In the genomic region with DNA sequence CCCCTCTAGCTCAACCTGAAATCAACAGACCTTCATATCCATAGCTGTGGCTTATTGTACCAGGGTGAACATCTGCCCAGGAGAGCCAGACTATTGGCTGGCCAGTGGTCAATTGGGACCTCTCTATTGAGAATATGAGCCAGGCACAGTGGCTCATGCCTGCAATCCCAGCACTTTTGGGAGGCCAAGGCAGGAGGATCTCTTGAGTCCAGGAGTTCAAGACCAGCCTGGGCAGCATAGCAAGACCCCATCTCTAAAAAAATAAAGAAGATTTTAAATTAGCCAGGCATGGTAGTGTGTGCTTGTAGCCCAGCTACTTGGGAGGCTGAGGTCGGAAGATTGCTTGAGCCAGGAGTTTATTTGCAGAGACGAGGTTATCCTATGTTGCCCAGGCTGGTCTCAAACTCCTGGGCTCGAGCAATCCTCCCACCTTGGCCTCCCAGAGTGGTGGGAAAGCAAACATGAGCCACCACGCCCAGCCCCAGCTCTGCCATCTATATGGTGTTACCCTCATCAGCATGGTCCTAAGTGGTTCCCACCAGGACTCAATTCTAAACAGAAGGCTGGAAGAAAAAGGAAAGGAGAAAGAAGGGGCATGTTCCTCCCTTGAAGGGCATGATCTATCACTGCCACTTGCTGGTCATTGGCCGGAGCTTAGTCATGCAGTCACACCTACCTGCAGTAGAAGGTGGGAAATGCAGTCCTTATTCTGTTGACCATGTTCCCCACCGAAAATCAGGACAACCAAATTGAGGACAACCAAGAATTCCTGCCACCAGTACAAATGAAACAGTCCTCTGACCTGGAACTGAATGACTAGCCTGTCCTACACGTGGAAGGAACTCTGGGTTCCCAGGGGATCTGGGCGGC, we compare ENCODE assay signal across 26 cellular contexts. TPM values are rescaled to one million over a fixed set of nuclear protein-coding genes. Genes with fewer than 3 reads are reported as not detected.
DNase-seq lines count a peak whose midpoint lies in the region; ATAC-seq, FAIRE-seq and TF ChIP-seq lines count a peak whose summit lies in the region.
"Had no signal": no experiment of that assay in that cellular context is flagged by ENCODE, and none has a peak within 500 bp of the region (broad histone marks: within the 10 kb centered on the region; RNA-seq: fewer than 3 reads in every experiment).

No MANE protein-coding gene starts in this region.

- FAIRE-seq in K562 (lab: Jason Lieb, UNC) (no peak), HepG2 (lab: Jason Lieb, UNC) (no peak)
- FAIRE-seq: A204.1, D721Med, GM12878, GM19239 had no signal

- no peak for DNase-seq in K562 (ENCODE audit: extremely low read depth in 1 of 4, low spot score in 3 of 4)
- no peak for DNase-seq in HepG2 (ENCODE audit: low spot score)
- peak; percentile 66 for DNase-seq in posterior vena cava (ENCODE audit: low spot score)
- no peak for DNase-seq in effector memory CD8-positive, alpha-beta T cell
- no peak for DNase-seq in globus pallidus (ENCODE audit: low spot score)
- DNase-seq in activated naive CD4-positive, alpha-beta T cell treated with anti-CD3 and anti-CD28 coated beads, Interleukin-2, amount 50 U/mL, for 16 hours = no peak
- DNase-seq in stimulated activated CD4-positive, alpha-beta T cell treated with anti-CD3 and anti-CD28 coated beads, Interleukin-4, amount 100 ng/mL, for 24 hours = no peak
- DNase-seq: CD4-positive, alpha-beta T cell; CD8-positive, alpha-beta memory T cell; DMS 273 treated with DMSO at 0.1 percent for 48 hours; DMS79; EL; GDM1; H9; HFFc6 had no signal

- H3K4me1 ChIP-seq in HEK293 (ENCODE audit: control insufficient read depth, insufficient read depth, low read length) (no peaks in the 10 kb centered on the region), K562 (replicated peaks in 1 of 2; ENCODE audit: control insufficient read depth in 2 of 2, insufficient read depth in 2 of 2, low read length in 2 of 2) (peaks cover 24 to 42% of the 10 kb centered on the region in 2 experiments), HepG2 (ENCODE audit: insufficient read depth, low read length) (peaks cover 79% of the 10 kb centered on the region)

- H2AFZ ChIP-seq in K562 (ENCODE audit: low read depth, low read length) (no peak overlapping the region), HepG2 (ENCODE audit: low read length) (no peak overlapping the region)
- H2AFZ ChIP-seq: GM23338 had no signal

- POLR2A ChIA-PET in HEK293 (lab: Yijun Ruan, JAX) = no interaction called here
- POLR2A ChIA-PET in K562 (lab: Yijun Ruan, JAX) = interaction anchor here (1.4 kb wide), 1 partner anchor 11 kb away, joined by 6 read pairs; no protein-coding TSS in a partner anchor
- POLR2A ChIA-PET in HepG2 (lab: Yijun Ruan, JAX) = interaction anchor here (0.7 to 3.8 kb wide), 19 partner anchors 9 to 362 kb away, joined by 3 to 56 read pairs (median 6); partner anchors contain the start of genes ARPC3 and C12orf76

- TF ChIP-seq POLR2A in K562 (conservative IDR thresholded peaks at IDR 0.05) = no peak
- no peak for TF ChIP-seq POLR2A in HepG2 (IDR thresholded peaks at IDR 0.05; ENCODE audit: insufficient read depth in 1 of 2, low read depth in 2 of 2, low read length in 2 of 2)

- H3K27me3 Mint-ChIP-seq in effector memory CD8-positive, alpha-beta T cell = peaks cover 21 to 42% of the 10 kb centered on the region in 2 donors

- H3K4me1 Mint-ChIP-seq in effector memory CD8-positive, alpha-beta T cell (ENCODE audit: low read depth in 2 of 2) = no peaks in the 10 kb centered on the region
- H3K4me1 Mint-ChIP-seq: CD8-positive, alpha-beta memory T cell; GM23338; H9 had no signal

- no peaks in the 10 kb centered on the region for H3K9me3 ChIP-seq in HEK293 (ENCODE audit: control insufficient read depth, insufficient read depth, low read depth, low read length)
- no peaks in the 10 kb centered on the region; the same call in 1 of the 2 replicates for H3K9me3 ChIP-seq in K562 (replicated peaks; ENCODE audit: control insufficient read depth, insufficient read depth, low read depth, low read length)
- H3K9me3 ChIP-seq in HepG2 (ENCODE audit: low read length) = no peaks in the 10 kb centered on the region
- H3K9me3 ChIP-seq: BLaER1 had no signal

- no peak for TF ChIP-seq EP300 in K562 (IDR thresholded peaks at IDR 0.05; ENCODE audit: low read length)
- no peak for TF ChIP-seq EP300 in HepG2 (IDR thresholded peaks at IDR 0.05; ENCODE audit: low read depth in 2 of 2, low read length in 2 of 2)
- TF ChIP-seq EP300 in HepG2 (CRISPR knock-in tag; IDR thresholded peaks at IDR 0.05; ENCODE audit: borderline replicate concordance) = no peak

- no peaks in the 10 kb centered on the region for H3K36me3 ChIP-seq in HEK293 (ENCODE audit: control insufficient read depth in 2 of 2, insufficient read depth in 1 of 2, low read length in 2 of 2)
- H3K36me3 ChIP-seq in K562 (ENCODE audit: control insufficient read depth, insufficient read depth, low read length) = no peaks in the 10 kb centered on the region
- no peaks in the 10 kb centered on the region for H3K36me3 ChIP-seq in HepG2 (replicated peaks in 1 of 2; ENCODE audit: control insufficient read depth in 1 of 2, insufficient read depth in 2 of 2, low read length in 2 of 2)
- H3K36me3 ChIP-seq: BLaER1 had no signal

- CTCF ChIA-PET in HEK293 (lab: Yijun Ruan, JAX) = interaction anchor here (0.6 to 1.8 kb wide), 7 partner anchors 11 to 868 kb away, joined by 3 to 11 read pairs (median 3); no protein-coding TSS in a partner anchor
- CTCF ChIA-PET in K562 (lab: Yijun Ruan, JAX; ENCODE audit: low intra/inter-chr PET ratio) = interaction anchor here (0.5 kb wide), 1 partner anchor 18 kb away, joined by 3 read pairs; no protein-coding TSS in a partner anchor
- CTCF ChIA-PET in HepG2 (lab: Yijun Ruan, JAX; ENCODE audit: low intra/inter-chr PET ratio, low total read pairs) = interaction anchor here (1.3 to 1.8 kb wide), 2 partner anchors 10 to 47 kb away, joined by 3 read pairs; no protein-coding TSS in a partner anchor

- TF ChIP-seq CTCF in HEK293 (tag by site-specific recombination; IDR thresholded peaks at IDR 0.05) (no peak), K562 (IDR thresholded peaks at IDR 0.05 in 2 of 3, conservative IDR thresholded peaks at IDR 0.05 in 1 of 3; ENCODE audit: insufficient read depth in 2 of 3, low read depth in 1 of 3, low read length in 3 of 3) (0 out of 6 replicates have a peak, but pooled peaks of 1 of the 3 experiments have one; percentile 12), HepG2 (CRISPR knock-in tag; IDR thresholded peaks at IDR 0.05) (peak; percentile 42)

- H3K27ac ChIP-seq in HEK293 (ENCODE audit: extremely low read depth, low read depth, low read length) = no peak overlapping the region
- no peak overlapping the region for H3K27ac ChIP-seq in K562 (ENCODE audit: extremely low read depth, low read depth, low read length)
- peak overlapping the region; percentile 92 for H3K27ac ChIP-seq in HepG2 (ENCODE audit: extremely low read length, insufficient read depth, low read length)
- H3K27ac ChIP-seq: 22Rv1, BLaER1, C4-2B had no signal

- ATAC-seq in K562 = no peak
- no peak; the same call in 2 of the 3 replicates for ATAC-seq in HepG2
- no peak for ATAC-seq in effector memory CD8-positive, alpha-beta T cell (replicated peaks)
- ATAC-seq: GM12878, GM23338, HCT116 had no signal

- in situ Hi-C loops in K562 (cut with MboI) = loop anchor here (10.0 kb wide), 1 partner anchor 504 kb away; no protein-coding TSS in a partner anchor
- in situ Hi-C loops in HepG2 (cut with HindIII; ENCODE audit: extremely low pct_ligation_motif_present, low pct_unique_long_range_greater_than_20kb) = no loop called here

- no peak overlapping the region for H3K27ac Mint-ChIP-seq in effector memory CD8-positive, alpha-beta T cell
- H3K27ac Mint-ChIP-seq: B cell; CD4-positive, alpha-beta T cell; CD8-positive, alpha-beta memory T cell; GM23338; H9; HFFc6 had no signal

- intact Hi-C loops in K562 (cut with micrococcal nuclease) (no loop called here), HepG2 (cut with micrococcal nuclease; ENCODE audit: unreplicated experiment) (loop anchor here (2.0 kb wide), 1 partner anchor 52 kb away; no protein-coding TSS in a partner anchor), posterior vena cava (cut with DNase I) (no loop called here)

- no peaks in the 10 kb centered on the region for H3K36me3 Mint-ChIP-seq in effector memory CD8-positive, alpha-beta T cell (ENCODE audit: insufficient read depth)

- no peak overlapping the region for H3K4me2 ChIP-seq in K562 (ENCODE audit: insufficient read depth, low read length)
- peak overlapping the region; percentile 71 for H3K4me2 ChIP-seq in HepG2 (ENCODE audit: low read depth, low read length)
- H3K4me2 ChIP-seq: BLaER1, GM23338 had no signal

- H3K27me3 ChIP-seq in K562 (ENCODE audit: control insufficient read depth in 2 of 2, insufficient read depth in 2 of 2, low read length in 2 of 2) (no peaks in the 10 kb centered on the region), HepG2 (ENCODE audit: control insufficient read depth in 1 of 2, insufficient read depth in 2 of 2, low read length in 2 of 2) (no peaks in the 10 kb centered on the region)
- H3K27me3 ChIP-seq: BLaER1 had no signal

- H3K4me3 Mint-ChIP-seq in effector memory CD8-positive, alpha-beta T cell = no peak overlapping the region
- H3K4me3 Mint-ChIP-seq: B cell; CD4-positive, alpha-beta T cell; CD8-positive, alpha-beta memory T cell; GM23338; H9; HFFc6 had no signal

- no peaks in the 10 kb centered on the region for H3K9me3 Mint-ChIP-seq in effector memory CD8-positive, alpha-beta T cell
- H3K9me3 Mint-ChIP-seq: CD4-positive, alpha-beta T cell; CD8-positive, alpha-beta memory T cell; GM23338; H9; HFFc6 had no signal

- H3K9me1 ChIP-seq in K562 (ENCODE audit: control insufficient read depth, insufficient read depth, low read length) = no peaks in the 10 kb centered on the region

- no TSS peak for BruUV-seq in K562 (replicated peaks; lab: Mats Ljungman, UMichigan)
- BruUV-seq in HepG2 (replicated peaks; lab: Mats Ljungman, UMichigan) = TSS peak; percentile 93

- H4K20me1 ChIP-seq in K562 (replicated peaks; ENCODE audit: control insufficient read depth, insufficient read depth, low read length) (no peaks in the 10 kb centered on the region), HepG2 (ENCODE audit: insufficient read depth, low read length) (no peaks in the 10 kb centered on the region)
- H4K20me1 ChIP-seq: BLaER1 had no signal

- H3K79me2 ChIP-seq in K562 (ENCODE audit: control insufficient read depth, insufficient read depth, low read length) (no peaks in the 10 kb centered on the region), HepG2 (ENCODE audit: insufficient read depth, low read length) (no peaks in the 10 kb centered on the region)

- H3K9ac ChIP-seq in K562 (ENCODE audit: insufficient read depth in 1 of 2, low read depth in 2 of 2, low read length in 2 of 2) = no peak overlapping the region; a peak in 1 of 4 replicates
- H3K9ac ChIP-seq in HepG2 (ENCODE audit: insufficient read depth, low read depth, low read length) = peak overlapping the region; percentile 60
- H3K9ac ChIP-seq: BLaER1 had no signal

- TF ChIP-seq RAD21 in K562 (CRISPR knock-in tag; conservative IDR thresholded peaks at IDR 0.05 in 1 of 2, IDR thresholded peaks at IDR 0.05 in 1 of 2) (no peak), HepG2 (CRISPR knock-in tag; IDR thresholded peaks at IDR 0.05) (no peak)

- WGBS in K562 (ENCODE audit: insufficient coverage, low coverage, missing lambda C conversion rate) = 57% methylated on average over 8 of the region's 8 CpGs
- WGBS in HepG2 (ENCODE audit: low lambda C conversion rate) = 39% methylated on average over 8 of the region's 8 CpGs

- H3K4me3 ChIP-seq in HEK293 (ENCODE audit: low read depth, low read length) (no peak overlapping the region), K562 (no peak overlapping the region), HepG2 (replicated peaks in 1 of 3; ENCODE audit: insufficient read depth in 1 of 3, low read depth in 2 of 3, low read length in 3 of 3) (peak overlapping the region in 2 of 3 experiments; percentile 19 to 31; a peak in 3 of 6 replicates)
- H3K4me3 ChIP-seq: BLaER1, GM12878, GM23338 had no signal

RNA-seq across cellular contexts. Expression of gene IFT81, which starts 33.7 kb away (rescaled TPM):
- total RNA-seq in K562 (2011; cell fraction: chromatin; rRNA removed; ENCODE audit: low replicate concordance) = 5.5 and 19.3 TPM in 2 replicates
- total RNA-seq in K562 (2011; cell fraction: nucleolus; rRNA removed) = 2.5 and 4.1 TPM in 2 replicates
- 5.0 and 8.4 TPM in 2 replicates for total RNA-seq in K562 (2011; cell fraction: nucleoplasm; rRNA removed)
- total RNA-seq in K562 (2014; rRNA removed) (6.1 and 7.6 TPM in 2 replicates), K562 (2014; rRNA removed; fragmentation: Illumina TruSeq; extraction: Trizol) (9.1 and 11.2 TPM in 2 replicates), K562 (2015; rRNA removed; fragmentation: Illumina TruSeq; extraction: Trizol) (8.7 and 8.9 TPM in 2 replicates), K562 (2021) (6.7 and 7.2 TPM in 2 replicates), HepG2 (2016; rRNA removed; fragmentation: Illumina TruSeq; extraction: Trizol) (13.0 and 13.3 TPM in 2 replicates), posterior vena cava (10 to 100 TPM; 15.0 to 19.2 TPM)
- polyA plus RNA-seq in K562 (2011; rRNA removed) (6.6 and 9.8 TPM in 2 replicates), K562 (2014; fragmentation: Illumina TruSeq; extraction: Trizol) (7.9 and 8.3 TPM in 2 replicates), K562 (2014; fragmentation: Nextera tagmentation; extraction: Ambion mirVana) (1 to 10 TPM; 2.8 to 5.0 TPM), K562 (2014; rRNA removed) (8.7 and 11.9 TPM in 2 replicates), HepG2 (2011; rRNA removed) (3.1 and 4.2 TPM in 2 replicates)
- 1.4 and 1.7 TPM in 2 replicates for polyA plus RNA-seq in K562 (2011; cell fraction: cytosol; rRNA removed)
- polyA plus RNA-seq in K562 (2011; cell fraction: nucleus; rRNA removed) = 5.2 and 7.1 TPM in 2 replicates
- 6.8 and 8.2 TPM in 2 replicates for polyA plus RNA-seq in K562 (2012)
- polyA minus RNA-seq in K562 (2011; rRNA and poly(A)+ RNA removed) = 5.4 and 7.1 TPM in 2 replicates
- 3.0 and 4.2 TPM in 2 replicates for polyA minus RNA-seq in K562 (2011; cell fraction: cytosol; rRNA and poly(A)+ RNA removed)
- polyA minus RNA-seq in K562 (2011; cell fraction: nucleus; rRNA and poly(A)+ RNA removed) = 3.6 and 7.2 TPM in 2 replicates
- total RNA-seq in HepG2 (2016; cell fraction: cytosol; rRNA removed; fragmentation: Illumina TruSeq; extraction: Trizol; ENCODE audit: low read depth) = 11.0 and 12.4 TPM in 2 replicates
- 11.7 and 13.4 TPM in 2 replicates for total RNA-seq in HepG2 (2016; cell fraction: insoluble cytoplasmic fraction; rRNA removed; fragmentation: Illumina TruSeq; extraction: Trizol)
- 6.8 and 7.4 TPM in 2 replicates for total RNA-seq in HepG2 (2016; cell fraction: membrane; rRNA removed; fragmentation: Illumina TruSeq; extraction: Trizol)
- total RNA-seq in HepG2 (2016; cell fraction: nucleus; rRNA removed; fragmentation: Illumina TruSeq; extraction: Trizol) = 15.0 and 16.9 TPM in 2 replicates
- 1.2 and 1.5 TPM in 2 replicates for polyA plus RNA-seq in HepG2 (2011; cell fraction: cytosol; rRNA removed)
- polyA plus RNA-seq in HepG2 (2011; cell fraction: nucleus; rRNA removed) = 7.0 and 7.1 TPM in 2 replicates
- polyA plus RNA-seq in HepG2 (2012) = 4.5 and 5.3 TPM in 2 replicates
- polyA plus RNA-seq in HepG2 (2016; cell fraction: cytosol; fragmentation: Illumina TruSeq; extraction: Trizol; ENCODE audit: low read depth) = 0.58 and 0.62 TPM in 2 replicates
- polyA plus RNA-seq in HepG2 (2016; cell fraction: insoluble cytoplasmic fraction; fragmentation: Illumina TruSeq; extraction: Trizol; ENCODE audit: low read depth) = 11.3 and 11.5 TPM in 2 replicates
- polyA plus RNA-seq in HepG2 (2016; cell fraction: membrane; fragmentation: Illumina TruSeq; extraction: Trizol; ENCODE audit: low read depth) = 1.2 and 1.8 TPM in 2 replicates
- 21.3 and 21.4 TPM in 2 replicates for polyA plus RNA-seq in HepG2 (2016; cell fraction: nucleus; fragmentation: Illumina TruSeq; extraction: Trizol; ENCODE audit: insufficient read depth, low read depth)
- 1.5 and 2.3 TPM in 2 replicates for polyA minus RNA-seq in HepG2 (2011; rRNA and poly(A)+ RNA removed; ENCODE audit: low replicate concordance)
- polyA minus RNA-seq in HepG2 (2011; cell fraction: cytosol; rRNA and poly(A)+ RNA removed) = 3.5 and 4.3 TPM in 2 replicates
- 13.3 and 14.9 TPM in 2 replicates for polyA minus RNA-seq in HepG2 (2011; cell fraction: nucleus; rRNA and poly(A)+ RNA removed)

RNA-seq across cellular contexts. Expression of gene C12orf76, which starts 42.2 kb away (rescaled TPM):
- 50.6 and 54.2 TPM in 2 replicates for total RNA-seq in K562 (2011; cell fraction: chromatin; rRNA removed; ENCODE audit: low replicate concordance)
- 31.8 and 34.5 TPM in 2 replicates for total RNA-seq in K562 (2011; cell fraction: nucleolus; rRNA removed)
- 53.2 and 69.8 TPM in 2 replicates for total RNA-seq in K562 (2011; cell fraction: nucleoplasm; rRNA removed)
- total RNA-seq in K562 (2014; rRNA removed) (11.9 and 14.2 TPM in 2 replicates), K562 (2014; rRNA removed; fragmentation: Illumina TruSeq; extraction: Trizol) (13.0 and 13.1 TPM in 2 replicates), K562 (2015; rRNA removed; fragmentation: Illumina TruSeq; extraction: Trizol) (9.6 and 12.2 TPM in 2 replicates), K562 (2021) (13.3 and 13.6 TPM in 2 replicates), HepG2 (2016; rRNA removed; fragmentation: Illumina TruSeq; extraction: Trizol) (15.8 and 16.9 TPM in 2 replicates), posterior vena cava (1 to 10 TPM; 6.7 to 9.2 TPM)
- polyA plus RNA-seq in K562 (2011; rRNA removed) (38.6 and 46.7 TPM in 2 replicates), K562 (2014; fragmentation: Illumina TruSeq; extraction: Trizol) (12.3 and 14.4 TPM in 2 replicates), K562 (2014; fragmentation: Nextera tagmentation; extraction: Ambion mirVana) (1 to 10 TPM; 6.3 to 7.0 TPM), K562 (2014; rRNA removed) (17.8 and 23.5 TPM in 2 replicates), HepG2 (2011; rRNA removed) (38.4 and 40.6 TPM in 2 replicates)
- polyA plus RNA-seq in K562 (2011; cell fraction: cytosol; rRNA removed) = 23.1 and 42.1 TPM in 2 replicates
- polyA plus RNA-seq in K562 (2011; cell fraction: nucleus; rRNA removed) = 31.9 and 42.8 TPM in 2 replicates
- polyA plus RNA-seq in K562 (2012) = 17.4 and 30.2 TPM in 2 replicates
- 18.1 and 26.6 TPM in 2 replicates for polyA minus RNA-seq in K562 (2011; rRNA and poly(A)+ RNA removed)
- 8.9 and 22.8 TPM in 2 replicates for polyA minus RNA-seq in K562 (2011; cell fraction: cytosol; rRNA and poly(A)+ RNA removed)
- 7.1 and 10.1 TPM in 2 replicates for polyA minus RNA-seq in K562 (2011; cell fraction: nucleus; rRNA and poly(A)+ RNA removed)
- 6.8 and 8.8 TPM in 2 replicates for total RNA-seq in HepG2 (2016; cell fraction: cytosol; rRNA removed; fragmentation: Illumina TruSeq; extraction: Trizol; ENCODE audit: low read depth)
- total RNA-seq in HepG2 (2016; cell fraction: insoluble cytoplasmic fraction; rRNA removed; fragmentation: Illumina TruSeq; extraction: Trizol) = 13.7 and 15.4 TPM in 2 replicates
- 17.6 and 19.4 TPM in 2 replicates for total RNA-seq in HepG2 (2016; cell fraction: membrane; rRNA removed; fragmentation: Illumina TruSeq; extraction: Trizol)
- total RNA-seq in HepG2 (2016; cell fraction: nucleus; rRNA removed; fragmentation: Illumina TruSeq; extraction: Trizol) = 13.3 and 15.3 TPM in 2 replicates
- polyA plus RNA-seq in HepG2 (2011; cell fraction: cytosol; rRNA removed) = 34.5 and 40.6 TPM in 2 replicates
- 18.0 and 31.2 TPM in 2 replicates for polyA plus RNA-seq in HepG2 (2011; cell fraction: nucleus; rRNA removed)
- polyA plus RNA-seq in HepG2 (2012) = 33.1 and 35.3 TPM in 2 replicates
- 9.1 and 11.1 TPM in 2 replicates for polyA plus RNA-seq in HepG2 (2016; cell fraction: cytosol; fragmentation: Illumina TruSeq; extraction: Trizol; ENCODE audit: low read depth)
- polyA plus RNA-seq in HepG2 (2016; cell fraction: insoluble cytoplasmic fraction; fragmentation: Illumina TruSeq; extraction: Trizol; ENCODE audit: low read depth) = 14.2 and 15.0 TPM in 2 replicates
- polyA plus RNA-seq in HepG2 (2016; cell fraction: membrane; fragmentation: Illumina TruSeq; extraction: Trizol; ENCODE audit: low read depth) = 15.2 and 16.5 TPM in 2 replicates
- 31.0 and 32.0 TPM in 2 replicates for polyA plus RNA-seq in HepG2 (2016; cell fraction: nucleus; fragmentation: Illumina TruSeq; extraction: Trizol; ENCODE audit: insufficient read depth, low read depth)
- polyA minus RNA-seq in HepG2 (2011; rRNA and poly(A)+ RNA removed; ENCODE audit: low replicate concordance) = 7.5 and 15.0 TPM in 2 replicates
- polyA minus RNA-seq in HepG2 (2011; cell fraction: cytosol; rRNA and poly(A)+ RNA removed) = 17.7 and 19.8 TPM in 2 replicates
- polyA minus RNA-seq in HepG2 (2011; cell fraction: nucleus; rRNA and poly(A)+ RNA removed) = 12.7 and 15.9 TPM in 2 replicates

Comparison
In these comparisons a context has a peak if more than half of its experiments do, and no peak if none do; other contexts are left out.
1. H3K4me3 ChIP-seq: peak in HepG2 (2 of 3); none in HEK293 (single experiment) and K562 (single experiment).